In the genomic region with DNA sequence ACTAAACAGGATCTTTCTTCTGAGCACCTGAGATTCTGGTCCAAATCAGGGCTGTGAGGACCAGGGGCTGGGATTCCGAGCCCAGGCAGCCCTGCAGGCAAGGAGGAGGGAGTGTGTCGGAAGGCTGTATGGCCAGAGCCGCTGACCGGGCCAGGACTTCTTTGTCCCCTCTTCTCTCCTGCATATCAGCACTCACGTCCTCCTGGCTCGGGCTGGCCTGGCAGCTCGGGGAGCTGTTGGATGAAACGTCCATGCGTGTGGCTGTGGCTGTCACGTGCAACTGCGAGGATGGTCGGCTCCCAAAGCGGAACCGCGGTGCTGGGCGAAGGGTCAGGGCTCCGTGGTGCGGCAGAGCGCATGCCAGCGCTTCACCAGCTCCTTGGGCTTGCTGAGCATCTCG, we compare ENCODE assay signal across 2 cellular contexts. TPM values are rescaled to one million over a fixed set of nuclear protein-coding genes. Genes with fewer than 3 reads are reported as not detected.
"Had no signal": no experiment of that assay in that cellular context is flagged by ENCODE, and none has a peak within 500 bp of the region (broad histone marks: within the 10 kb centered on the region; RNA-seq: fewer than 3 reads in every experiment).

No MANE protein-coding gene starts in this region.

RNA-seq across cellular contexts. Expression of gene NUTM2A, which starts 11.4 kb away (rescaled TPM):
- total RNA-seq: RPMI7951 had no signal
- polyA plus RNA-seq: IgD-negative memory B cell had no signal
